In the genomic region with DNA sequence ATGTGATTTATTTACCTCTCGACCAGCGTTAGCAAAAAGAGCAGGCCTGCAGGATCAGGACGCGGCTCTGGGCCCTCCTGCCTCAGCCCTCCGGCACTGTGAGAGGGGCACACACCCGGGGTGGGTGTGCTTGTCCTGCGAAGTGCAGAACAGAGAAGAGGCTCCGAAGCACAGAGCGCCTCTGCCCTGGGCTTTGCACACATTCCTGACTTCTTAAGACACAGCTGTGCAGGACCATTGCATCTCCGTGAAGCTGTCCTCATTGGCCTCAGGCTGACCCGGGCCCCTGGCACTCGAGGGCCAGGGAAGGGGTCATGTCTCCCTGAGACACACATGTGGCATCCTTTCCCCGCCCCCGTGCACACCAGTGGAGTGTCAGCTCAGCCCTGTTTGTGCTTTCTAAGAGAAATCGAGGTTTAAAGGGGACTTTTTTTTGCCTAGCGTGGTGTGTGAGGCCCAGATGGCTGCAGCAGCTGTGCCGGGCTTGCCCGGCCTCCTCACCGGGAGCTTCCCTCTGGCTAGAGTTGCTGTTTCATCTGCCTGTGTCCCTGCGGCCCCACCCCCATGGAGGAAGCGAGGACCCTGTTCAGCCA, we compare ENCODE assay signal across 29 cellular contexts. TPM values are rescaled to one million over a fixed set of nuclear protein-coding genes. Genes with fewer than 3 reads are reported as not detected.
A peak's percentile ranks its signal among the peaks of the same experiment; 100 is the strongest.
DNase-seq lines count a peak whose midpoint lies in the region; ATAC-seq, FAIRE-seq and TF ChIP-seq lines count a peak whose summit lies in the region.
"Had no signal": no experiment of that assay in that cellular context is flagged by ENCODE, and none has a peak within 500 bp of the region (broad histone marks: within the 10 kb centered on the region; RNA-seq: fewer than 3 reads in every experiment).

No MANE protein-coding gene starts in this region.

- no peak overlapping the region for H3K27ac ChIP-seq in coronary artery
- H3K27ac ChIP-seq: neutrophil, prostate gland, SK-N-MC, thoracic aorta had no signal

- H3K4me3 ChIP-seq in coronary artery: no peak overlapping the region
- H3K4me3 ChIP-seq: MG63, prostate gland, SK-N-MC, thoracic aorta had no signal

- FAIRE-seq in D721Med (lab: Jason Lieb, UNC): no peak
- FAIRE-seq: GM12892 had no signal

- TF ChIP-seq CTCF in D721Med (IDR thresholded peaks at IDR 0.05; ENCODE audit: insufficient read depth, missing control alignments): no peak
- no peak for TF ChIP-seq CTCF in GM13977 (IDR thresholded peaks at IDR 0.05; ENCODE audit: extremely low read depth, insufficient read depth, missing control alignments)
- no peak for TF ChIP-seq CTCF in coronary artery (IDR thresholded peaks at IDR 0.05)
- no peak for TF ChIP-seq CTCF in osteocyte (IDR thresholded peaks at IDR 0.05)

- H3K27ac Mint-ChIP-seq in osteocyte (ENCODE audit: unreplicated experiment): no peak overlapping the region
- H3K27ac Mint-ChIP-seq: activated CD4-positive, alpha-beta T cell treated with anti-CD3 and anti-CD28 coated beads for 36 hours; activated naive CD4-positive, alpha-beta T cell treated with anti-CD3 and anti-CD28 coated beads, Interleukin-2, amount 10 ng/mL, durations not matched to agents 7 days and 5 days; memory B cell; T-helper 17 cell had no signal

- no peak overlapping the region for H3K4me3 Mint-ChIP-seq in osteocyte (ENCODE audit: unreplicated experiment)
- H3K4me3 Mint-ChIP-seq: activated CD4-positive, alpha-beta T cell treated with anti-CD3 and anti-CD28 coated beads for 36 hours; activated naive CD4-positive, alpha-beta T cell treated with anti-CD3 and anti-CD28 coated beads, Interleukin-2, amount 10 ng/mL, durations not matched to agents 7 days and 5 days; memory B cell; T-helper 17 cell had no signal

- DNase-seq in D721Med (ENCODE audit: insufficient read length, low spot score) (peak; percentile 46), GM13977 (ENCODE audit: low spot score) (peak; percentile 43), coronary artery (ENCODE audit: low spot score) (peak; percentile 71), osteocyte (ENCODE audit: extremely low spot score, unreplicated experiment) (peak; percentile 77), A172 (ENCODE audit: low spot score) (no peak), inferior parietal cortex (ENCODE audit: extremely low spot score) (no peak)
- DNase-seq: activated CD4-positive, alpha-beta T cell treated with anti-CD3 and anti-CD28 coated beads for 36 hours; activated naive CD4-positive, alpha-beta T cell treated with anti-CD3 and anti-CD28 coated beads, Interleukin-2, amount 10 ng/mL, durations not matched to agents 7 days and 5 days; amygdala; effector CD4-positive, alpha-beta T cell; EL; erythroblast; GOT3; KBM-7; MG63; NCI-H2081 treated with DMSO at 0.1 percent for 48 hours; NCI-H82; stimulated activated naive CD4-positive, alpha-beta T cell treated with Interleukin-2 at 50 U/mL for 16 hours; T-helper 17 cell had no signal

- in situ Hi-C loops in GM13977 (cut with MboI; ENCODE audit: low pct_unique_long_range_greater_than_20kb, low sequenced_read_pairs, unreplicated experiment): no loop called here

- H3K27me3 Mint-ChIP-seq in osteocyte (ENCODE audit: unreplicated experiment): peaks cover 25% of the 10 kb centered on the region

- H3K4me1 Mint-ChIP-seq in osteocyte (ENCODE audit: unreplicated experiment): no peaks in the 10 kb centered on the region
- H3K4me1 Mint-ChIP-seq: activated naive CD4-positive, alpha-beta T cell treated with anti-CD3 and anti-CD28 coated beads, Interleukin-2, amount 10 ng/mL, durations not matched to agents 7 days and 5 days had no signal

- H3K9me3 Mint-ChIP-seq in osteocyte (ENCODE audit: unreplicated experiment): no peaks in the 10 kb centered on the region
- H3K9me3 Mint-ChIP-seq: activated naive CD4-positive, alpha-beta T cell treated with anti-CD3 and anti-CD28 coated beads, Interleukin-2, amount 10 ng/mL, durations not matched to agents 7 days and 5 days; memory B cell had no signal

- ATAC-seq in HG02763 (IDR thresholded peaks at IDR 0.05; ENCODE audit: unreplicated experiment): no peak
- no peak for ATAC-seq in HG03432 (IDR thresholded peaks at IDR 0.05; ENCODE audit: unreplicated experiment)
- ATAC-seq: activated CD4-positive, alpha-beta T cell treated with anti-CD3 and anti-CD28 coated beads for 36 hours; T-helper 17 cell had no signal

- no peaks in the 10 kb centered on the region for H3K36me3 Mint-ChIP-seq in osteocyte (ENCODE audit: unreplicated experiment)
- H3K36me3 Mint-ChIP-seq: activated naive CD4-positive, alpha-beta T cell treated with anti-CD3 and anti-CD28 coated beads, Interleukin-2, amount 10 ng/mL, durations not matched to agents 7 days and 5 days had no signal

RNA-seq across cellular contexts. Expression of gene NFATC1, which starts 9.9 kb away (rescaled TPM):
- 5.9 and 8.1 TPM in 2 replicates for total RNA-seq in osteocyte
- 6.5 and 7.7 TPM in 2 replicates for total RNA-seq in A172 (2014; rRNA removed; shearing (Covaris generic))
- total RNA-seq: HT-29, RPMI7951 had no signal

Comparison
In these comparisons a context has a peak if more than half of its experiments do, and no peak if none do; other contexts are left out.
1. DNase-seq: peak in D721Med (single experiment), GM13977 (single experiment), coronary artery (single experiment) and osteocyte (single experiment); none in A172 (single experiment) and inferior parietal cortex (single experiment).